ENCODE assay signal across 2 cellular contexts in genomic region chr17:15973016-15973415, GRCh38.
TF ChIP-seq lines count a peak whose summit lies in the region.

No MANE protein-coding gene starts in this region.

TF ChIP-seq in HEK293, 187 proteins besides CTCF, POLR2A, EP300 and RAD21:
- TF ChIP-seq SCRT1 (tag by site-specific recombination; IDR thresholded peaks at IDR 0.05; ENCODE audit: borderline replicate concordance) = peak; percentile 81
- TF ChIP-seq SCRT2 (tag by site-specific recombination; IDR thresholded peaks at IDR 0.05) = peak; percentile 97
- TF ChIP-seq ZNF529 (tag by site-specific recombination; IDR thresholded peaks at IDR 0.05; ENCODE audit: insufficient replicate concordance) = no peak
TF ChIP-seq in HEK293: peak in this region for 2.

TF ChIP-seq in IMR-90, 13 proteins besides CTCF, POLR2A, EP300 and RAD21:
- TF ChIP-seq NFE2L2 (IDR thresholded peaks at IDR 0.05; ENCODE audit: low read depth, low read length) = no peak
- TF ChIP-seq SMC3 (IDR thresholded peaks at IDR 0.05; ENCODE audit: low read depth, low read length) = no peak
- TF ChIP-seq CHD1 (IDR thresholded peaks at IDR 0.05; ENCODE audit: low read depth, low read length) = no peak
- no peak for TF ChIP-seq BHLHE40 (IDR thresholded peaks at IDR 0.05; ENCODE audit: low read depth, low read length)
- no peak for TF ChIP-seq FOS (IDR thresholded peaks at IDR 0.05; ENCODE audit: low read depth, low read length)
- TF ChIP-seq RFX5 (IDR thresholded peaks at IDR 0.05; ENCODE audit: low read depth, low read length) = no peak
